ENCODE assay signal across 22 cellular contexts in genomic region chr9:34001308-34001707, GRCh38.
"Had no signal": no experiment of that assay in that cellular context is flagged by ENCODE, and none has a peak within 500 bp of the region (broad histone marks: within the 10 kb centered on the region; RNA-seq: fewer than 3 reads in every experiment).

No MANE protein-coding gene starts in this region.

- FAIRE-seq: endothelial cell of umbilical vein had no signal

- H3K9me3 ChIP-seq: left ventricle myocardium inferior, neutrophil, right atrium auricular region, sigmoid colon, tibial nerve, upper lobe of right lung had no signal

- H3K27ac ChIP-seq: coronary artery, foreskin keratinocyte, left ventricle myocardium inferior, neutrophil, right atrium auricular region, sigmoid colon, tibial nerve, upper lobe of right lung had no signal

- H3K4me1 ChIP-seq: foreskin keratinocyte, right atrium auricular region, sigmoid colon, tibial nerve, upper lobe of right lung had no signal

- ATAC-seq: foreskin keratinocyte; naive thymus-derived CD4-positive, alpha-beta T cell; upper lobe of right lung had no signal

- H3K4me3 ChIP-seq: coronary artery, left ventricle myocardium inferior, lung, right atrium auricular region, sigmoid colon, smooth muscle cell, tibial nerve, upper lobe of right lung had no signal

- H3K27me3 ChIP-seq: foreskin keratinocyte, neutrophil, right atrium auricular region, sigmoid colon, tibial nerve, upper lobe of right lung had no signal

- DNase-seq: central memory CD4-positive, alpha-beta T cell; effector CD4-positive, alpha-beta T cell; endodermal cell; erythroblast; foreskin keratinocyte; head of caudate nucleus; hypothalamus; islet precursor cell; left ventricle myocardium inferior; mesenchymal stem cell; naive thymus-derived CD4-positive, alpha-beta T cell; posterior cingulate gyrus; sigmoid colon; stimulated activated CD4-positive, alpha-beta T cell treated with anti-CD3 and anti-CD28 coated beads, Interleukin-2, amount 100 ng/mL, for 48 hours; upper lobe of right lung had no signal

- H3K4me2 ChIP-seq: smooth muscle cell had no signal
